In the genomic region with DNA sequence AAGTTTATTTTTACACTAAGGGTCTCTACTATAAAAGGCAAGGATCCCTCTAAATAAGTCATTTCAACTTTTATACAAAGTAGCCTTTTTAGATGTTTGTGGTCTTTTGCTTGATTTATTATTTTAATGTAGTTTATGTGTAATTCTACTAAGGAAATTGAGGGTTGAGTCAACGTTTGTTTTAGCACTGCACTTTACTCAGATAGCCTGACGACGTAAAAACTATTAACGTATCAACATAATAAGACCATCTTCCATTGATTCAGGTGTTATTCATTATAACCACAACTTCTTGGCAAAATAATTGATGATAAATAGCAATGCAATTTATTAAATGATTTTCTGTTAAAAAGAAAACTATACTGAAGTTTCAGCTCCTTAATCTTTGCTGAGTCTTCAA, we compare ENCODE assay signal across 10 cellular contexts.
"Had no signal": no experiment of that assay in that cellular context is flagged by ENCODE, and none has a peak within 500 bp of the region (broad histone marks: within the 10 kb centered on the region; RNA-seq: fewer than 3 reads in every experiment).

No MANE protein-coding gene starts in this region.

- H3K36me3 ChIP-seq: HAP-1 had no signal

- DNase-seq: GM23248, GOT3, H7, HFFc6, KBM-7 had no signal

- FAIRE-seq: HepG2 had no signal

- H3K4me3 Mint-ChIP-seq: HFFc6, IgD-negative memory B cell had no signal

- H3K4me1 ChIP-seq: HAP-1 had no signal

- H3K4me3 ChIP-seq: GM23248, HAP-1 had no signal

- H3K27ac ChIP-seq: GM23248, HL-60 had no signal

- H3K9me3 ChIP-seq: HAP-1 had no signal

- H3K27ac Mint-ChIP-seq: HFFc6, IgD-negative memory B cell had no signal

- H3K9ac ChIP-seq: GM23248 had no signal

- ATAC-seq: HCT116, HepG2 had no signal

- H2AFZ ChIP-seq: GM23248 had no signal

- H3K36me3 Mint-ChIP-seq: IgD-negative memory B cell had no signal

- H3K27me3 Mint-ChIP-seq: IgD-negative memory B cell had no signal

- H3K4me1 Mint-ChIP-seq: IgD-negative memory B cell had no signal
